17 cellular contexts compared by ENCODE assay signal in genomic region chr1:245067257-245067656, GRCh38.
A peak's percentile ranks its signal among the peaks of the same experiment; 100 is the strongest.
DNase-seq lines count a peak whose midpoint lies in the region; ATAC-seq and TF ChIP-seq lines count a peak whose summit lies in the region.
"Had no signal": no experiment of that assay in that cellular context is flagged by ENCODE, and none has a peak within 500 bp of the region (broad histone marks: within the 10 kb centered on the region; RNA-seq: fewer than 3 reads in every experiment).

No MANE protein-coding gene starts in this region.

- no peaks in the 10 kb centered on the region for H3K27me3 ChIP-seq in GM23248 (replicated peaks; ENCODE audit: insufficient read depth)
- no peaks in the 10 kb centered on the region for H3K27me3 ChIP-seq in osteoblast (ENCODE audit: insufficient read depth, low read length)
- H3K27me3 ChIP-seq: SJSA1 had no signal

- H3K9me3 ChIP-seq in GM23248 (ENCODE audit: low read depth) (no peaks in the 10 kb centered on the region), osteoblast (ENCODE audit: low read depth, low read length) (no peaks in the 10 kb centered on the region)
- H3K9me3 ChIP-seq: Caco-2, SJSA1 had no signal

- 78 to 80% methylated on average over 5 of the region's 5 CpGs for WGBS in GM23248 (ENCODE audit: low coverage in 1 of 2, low lambda C conversion rate in 2 of 2, missing lambda C conversion rate in 2 of 2), 2 experiments

- no peak overlapping the region for H3K4me3 ChIP-seq in GM23248
- no peak overlapping the region for H3K4me3 ChIP-seq in choroid plexus epithelial cell (ENCODE audit: low read depth, low read length)
- no peak overlapping the region for H3K4me3 ChIP-seq in osteoblast (ENCODE audit: insufficient read depth, low read length)
- H3K4me3 ChIP-seq: SJSA1 had no signal

- H3K36me3 ChIP-seq in GM23248 (ENCODE audit: low read depth) (no peaks in the 10 kb centered on the region; the same call in 1 of the 2 replicates), osteoblast (ENCODE audit: insufficient read depth, low read length) (no peaks in the 10 kb centered on the region)
- H3K36me3 ChIP-seq: SJSA1 had no signal

- in situ Hi-C loops in GM23248 (cut with MboI) = no loop called here

- H3K4me2 ChIP-seq in GM23248 (ENCODE audit: unreplicated experiment) (no peak overlapping the region), osteoblast (ENCODE audit: insufficient read depth, low read length) (no peak overlapping the region)

- no peak overlapping the region for H3K27ac ChIP-seq in GM23248
- H3K27ac ChIP-seq in osteoblast (ENCODE audit: low read depth, low read length) = no peak overlapping the region
- H3K27ac ChIP-seq: SJSA1 had no signal

- no peaks in the 10 kb centered on the region for H3F3A ChIP-seq in GM23248 (ENCODE audit: insufficient read depth)

- H2AFZ ChIP-seq in GM23248 (no peak overlapping the region), osteoblast (ENCODE audit: low read length) (no peak overlapping the region)

- TF ChIP-seq CTCF in choroid plexus epithelial cell (conservative IDR thresholded peaks at IDR 0.05; ENCODE audit: low read depth, low read length) = no peak
- no peak for TF ChIP-seq CTCF in osteoblast (IDR thresholded peaks at IDR 0.05; ENCODE audit: extremely low read depth, low read depth, low read length)

- ATAC-seq in GM18870 (IDR thresholded peaks at IDR 0.05; ENCODE audit: unreplicated experiment) (no peak), GM19397 (IDR thresholded peaks at IDR 0.05; ENCODE audit: unreplicated experiment) (no peak), GM21515 (IDR thresholded peaks at IDR 0.05; ENCODE audit: unreplicated experiment) (no peak)

- H3K4me1 ChIP-seq in GM23248 (ENCODE audit: insufficient read depth) = no peaks in the 10 kb centered on the region
- peaks cover 4% of the 10 kb centered on the region for H3K4me1 ChIP-seq in osteoblast (ENCODE audit: insufficient read depth, low read length)
- H3K4me1 ChIP-seq: Caco-2, SJSA1 had no signal

- H4K20me1 ChIP-seq in GM23248 (ENCODE audit: insufficient read depth) (no peaks in the 10 kb centered on the region), osteoblast (ENCODE audit: insufficient read depth, low read length) (no peaks in the 10 kb centered on the region)

- H3K9me2 ChIP-seq in GM23248 (ENCODE audit: insufficient read depth) = no peaks in the 10 kb centered on the region

- no peak overlapping the region for H3K9ac ChIP-seq in GM23248

- DNase-seq in GM23248 (peak; percentile 41), M059J (ENCODE audit: low read depth) (peak; percentile 61), choroid plexus epithelial cell (ENCODE audit: low read depth) (peak; percentile 23), osteoblast (ENCODE audit: insufficient read length, low spot score, missing footprints) (peak; percentile 84), KG1 (lab: John Stamatoyannopoulos, UW) (no peak)
- DNase-seq: ACHN; AML-193; Caco-2; CD4-positive, CD25-positive, alpha-beta regulatory T cell; DMS153; NCI-H1436 treated with DMSO at 0.1 percent for 48 hours; NCI-H2029 treated with DMSO at 0.1 percent for 48 hours; NCI-H510A treated with DMSO at 0.1 percent for 48 hours had no signal

- H3K79me2 ChIP-seq in GM23248 (ENCODE audit: insufficient read depth) = no peaks in the 10 kb centered on the region
- no peaks in the 10 kb centered on the region for H3K79me2 ChIP-seq in osteoblast (ENCODE audit: insufficient read depth, low read length)
